ENCODE assay signal across 8 cellular contexts in the genomic region with DNA sequence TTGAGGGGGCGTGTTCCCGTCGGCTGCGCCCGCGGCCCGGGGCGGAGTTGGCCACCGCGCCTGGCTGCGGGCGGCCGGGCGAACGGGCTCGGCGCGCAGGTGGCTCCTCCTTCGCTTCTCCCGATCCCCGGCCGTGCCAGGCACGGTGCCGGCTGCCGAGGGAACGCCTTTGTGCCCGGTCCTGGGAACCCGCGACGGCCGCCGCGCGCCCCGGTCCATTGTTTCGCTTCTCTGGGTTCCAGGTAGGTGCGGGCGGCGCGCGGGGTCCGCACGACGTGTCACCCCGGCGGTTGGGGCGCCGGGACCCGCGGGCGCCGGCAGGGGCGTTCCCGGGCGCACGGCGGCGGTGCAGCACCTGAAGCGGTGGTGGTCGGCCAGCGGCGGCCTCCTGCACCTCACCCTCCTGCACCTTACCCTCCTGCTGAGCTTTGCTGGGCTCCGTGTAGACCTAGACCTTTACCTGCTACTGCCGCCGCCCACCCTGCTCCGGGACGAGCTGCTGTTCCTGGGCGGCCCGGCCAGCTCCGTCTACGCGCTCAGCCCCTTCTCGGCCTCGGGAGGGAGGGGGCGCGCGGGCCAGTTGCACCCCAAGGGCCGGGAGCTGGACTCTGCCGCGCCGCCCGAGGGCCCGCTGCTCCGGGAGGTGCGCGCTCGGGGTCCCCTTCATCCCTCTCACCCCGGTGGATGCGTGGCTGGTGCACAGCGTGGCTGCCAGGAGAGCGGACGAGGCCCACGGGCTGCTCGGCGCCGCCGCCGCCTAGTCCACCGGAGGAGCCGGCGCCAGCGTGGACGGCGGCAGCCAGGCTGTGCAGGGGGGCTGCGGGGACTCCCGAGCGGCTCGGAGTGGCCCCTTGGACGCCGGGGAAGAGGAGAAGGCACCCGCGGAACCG.
A peak's percentile ranks its signal among the peaks of the same experiment; 100 is the strongest.
DNase-seq lines count a peak whose midpoint lies in the region; ATAC-seq and TF ChIP-seq lines count a peak whose summit lies in the region.

No MANE protein-coding gene starts in this region.

- peaks cover 15% of the 10 kb centered on the region for H3K4me1 Mint-ChIP-seq in activated CD4-positive, alpha-beta T cell treated with anti-CD3 and anti-CD28 coated beads, Interleukin-2, amount 10 ng/mL, durations not matched to agents 7 days and 5 days
- H3K4me1 Mint-ChIP-seq in WTC11 (no peaks in the 10 kb centered on the region), osteocyte (ENCODE audit: unreplicated experiment) (peaks cover 5% of the 10 kb centered on the region)

- peaks cover 2% of the 10 kb centered on the region for H3K9me3 Mint-ChIP-seq in activated CD4-positive, alpha-beta T cell treated with anti-CD3 and anti-CD28 coated beads, Interleukin-2, amount 10 ng/mL, durations not matched to agents 7 days and 5 days
- H3K9me3 Mint-ChIP-seq in WTC11 = peaks cover 4% of the 10 kb centered on the region
- H3K9me3 Mint-ChIP-seq in osteocyte (ENCODE audit: unreplicated experiment) = no peaks in the 10 kb centered on the region

- H3K27ac ChIP-seq in foreskin keratinocyte = no peak overlapping the region

- DNase-seq in activated CD4-positive, alpha-beta T cell treated with anti-CD3 and anti-CD28 coated beads, Interleukin-2, amount 10 ng/mL, durations not matched to agents 7 days and 5 days = no peak
- DNase-seq in activated CD4-positive, alpha-beta T cell treated with anti-CD3 and anti-CD28 coated beads for 4 hours = no peak
- DNase-seq in WTC11 (ENCODE audit: low spot score) (peak; percentile 66), foreskin keratinocyte (no peak), osteocyte (ENCODE audit: extremely low spot score, unreplicated experiment) (no peak), NCI-H1048 (lab: John Stamatoyannopoulos, UW) (no peak), NCI-H2029 (lab: John Stamatoyannopoulos, UW) (no peak)

- POLR2A ChIA-PET in activated CD4-positive, alpha-beta T cell treated with anti-CD3 and anti-CD28 coated beads, Interleukin-2, amount 10 ng/mL, durations not matched to agents 7 days and 5 days (lab: Charles Lee) = no interaction called here
- POLR2A ChIA-PET in WTC11 (lab: Charles Lee) = no interaction called here

- CTCF ChIA-PET in activated CD4-positive, alpha-beta T cell treated with anti-CD3 and anti-CD28 coated beads, Interleukin-2, amount 10 ng/mL, durations not matched to agents 7 days and 5 days (lab: Charles Lee) = no interaction called here
- CTCF ChIA-PET in WTC11 (lab: Charles Lee) = interaction anchor here (0.5 to 1.0 kb wide), 2 partner anchors 23 to 24 kb away, joined by 3 read pairs; no protein-coding TSS in a partner anchor

- ATAC-seq in WTC11 = peak; percentile 87
- ATAC-seq in foreskin keratinocyte = peak; percentile 65
- ATAC-seq in HG03025 (IDR thresholded peaks at IDR 0.05; ENCODE audit: low FRiP score, unreplicated experiment) = no peak

- TF ChIP-seq CTCF in WTC11 (IDR thresholded peaks at IDR 0.05) (no peak), foreskin keratinocyte (conservative IDR thresholded peaks at IDR 0.05) (no peak), osteocyte (IDR thresholded peaks at IDR 0.05) (no peak)

- H3K27ac Mint-ChIP-seq in activated CD4-positive, alpha-beta T cell treated with anti-CD3 and anti-CD28 coated beads, Interleukin-2, amount 10 ng/mL, durations not matched to agents 7 days and 5 days = no peak overlapping the region
- H3K27ac Mint-ChIP-seq in WTC11 (no peak overlapping the region), osteocyte (ENCODE audit: unreplicated experiment) (no peak overlapping the region)

- no peaks in the 10 kb centered on the region for H3K4me1 ChIP-seq in foreskin keratinocyte

- H3K27me3 ChIP-seq in foreskin keratinocyte = peaks cover 7% of the 10 kb centered on the region

- peaks cover 10% of the 10 kb centered on the region for H3K27me3 Mint-ChIP-seq in activated CD4-positive, alpha-beta T cell treated with anti-CD3 and anti-CD28 coated beads, Interleukin-2, amount 10 ng/mL, durations not matched to agents 7 days and 5 days
- H3K27me3 Mint-ChIP-seq in WTC11 (ENCODE audit: low read depth) (peaks cover 33% of the 10 kb centered on the region), osteocyte (ENCODE audit: unreplicated experiment) (peaks cover 4% of the 10 kb centered on the region)

- H3K36me3 Mint-ChIP-seq in activated CD4-positive, alpha-beta T cell treated with anti-CD3 and anti-CD28 coated beads, Interleukin-2, amount 10 ng/mL, durations not matched to agents 7 days and 5 days (ENCODE audit: low read depth) = peaks cover 13% of the 10 kb centered on the region
- H3K36me3 Mint-ChIP-seq in WTC11 (peaks cover 5% of the 10 kb centered on the region; the same call in 1 of the 2 replicates), osteocyte (ENCODE audit: unreplicated experiment) (peaks cover 15% of the 10 kb centered on the region)

- H3K4me3 Mint-ChIP-seq in activated CD4-positive, alpha-beta T cell treated with anti-CD3 and anti-CD28 coated beads, Interleukin-2, amount 10 ng/mL, durations not matched to agents 7 days and 5 days = peak overlapping the region; percentile 62
- H3K4me3 Mint-ChIP-seq in WTC11 = peak overlapping the region; percentile 66
- H3K4me3 Mint-ChIP-seq in osteocyte (ENCODE audit: unreplicated experiment) = peak overlapping the region; percentile 69

TF ChIP-seq in WTC11, 78 proteins besides CTCF, POLR2A, EP300 and RAD21 (continues in another document):
- TF ChIP-seq USF1 (CRISPR knock-in tag; IDR thresholded peaks at IDR 0.05) (no peak), KAT7 (CRISPR knock-in tag; IDR thresholded peaks at IDR 0.05; ENCODE audit: borderline replicate concordance) (no peak), ELF4 (CRISPR knock-in tag; IDR thresholded peaks at IDR 0.05; ENCODE audit: low read depth) (no peak), ZNF263 (CRISPR knock-in tag; IDR thresholded peaks at IDR 0.05; ENCODE audit: low read depth) (0 out of 2 replicates have a peak, but pooled peaks have one; percentile 6), ZNF425 (CRISPR knock-in tag; conservative IDR thresholded peaks at IDR 0.05) (no peak), NFE2L1 (CRISPR knock-in tag; IDR thresholded peaks at IDR 0.05) (no peak), ATF3 (CRISPR knock-in tag; conservative IDR thresholded peaks at IDR 0.05) (0 out of 2 replicates have a peak, but pooled peaks have one; percentile 17), ATF1 (CRISPR knock-in tag; IDR thresholded peaks at IDR 0.05) (no peak), FOXJ3 (CRISPR knock-in tag; IDR thresholded peaks at IDR 0.05; ENCODE audit: borderline replicate concordance) (no peak)
- TF ChIP-seq, protein P1, sequence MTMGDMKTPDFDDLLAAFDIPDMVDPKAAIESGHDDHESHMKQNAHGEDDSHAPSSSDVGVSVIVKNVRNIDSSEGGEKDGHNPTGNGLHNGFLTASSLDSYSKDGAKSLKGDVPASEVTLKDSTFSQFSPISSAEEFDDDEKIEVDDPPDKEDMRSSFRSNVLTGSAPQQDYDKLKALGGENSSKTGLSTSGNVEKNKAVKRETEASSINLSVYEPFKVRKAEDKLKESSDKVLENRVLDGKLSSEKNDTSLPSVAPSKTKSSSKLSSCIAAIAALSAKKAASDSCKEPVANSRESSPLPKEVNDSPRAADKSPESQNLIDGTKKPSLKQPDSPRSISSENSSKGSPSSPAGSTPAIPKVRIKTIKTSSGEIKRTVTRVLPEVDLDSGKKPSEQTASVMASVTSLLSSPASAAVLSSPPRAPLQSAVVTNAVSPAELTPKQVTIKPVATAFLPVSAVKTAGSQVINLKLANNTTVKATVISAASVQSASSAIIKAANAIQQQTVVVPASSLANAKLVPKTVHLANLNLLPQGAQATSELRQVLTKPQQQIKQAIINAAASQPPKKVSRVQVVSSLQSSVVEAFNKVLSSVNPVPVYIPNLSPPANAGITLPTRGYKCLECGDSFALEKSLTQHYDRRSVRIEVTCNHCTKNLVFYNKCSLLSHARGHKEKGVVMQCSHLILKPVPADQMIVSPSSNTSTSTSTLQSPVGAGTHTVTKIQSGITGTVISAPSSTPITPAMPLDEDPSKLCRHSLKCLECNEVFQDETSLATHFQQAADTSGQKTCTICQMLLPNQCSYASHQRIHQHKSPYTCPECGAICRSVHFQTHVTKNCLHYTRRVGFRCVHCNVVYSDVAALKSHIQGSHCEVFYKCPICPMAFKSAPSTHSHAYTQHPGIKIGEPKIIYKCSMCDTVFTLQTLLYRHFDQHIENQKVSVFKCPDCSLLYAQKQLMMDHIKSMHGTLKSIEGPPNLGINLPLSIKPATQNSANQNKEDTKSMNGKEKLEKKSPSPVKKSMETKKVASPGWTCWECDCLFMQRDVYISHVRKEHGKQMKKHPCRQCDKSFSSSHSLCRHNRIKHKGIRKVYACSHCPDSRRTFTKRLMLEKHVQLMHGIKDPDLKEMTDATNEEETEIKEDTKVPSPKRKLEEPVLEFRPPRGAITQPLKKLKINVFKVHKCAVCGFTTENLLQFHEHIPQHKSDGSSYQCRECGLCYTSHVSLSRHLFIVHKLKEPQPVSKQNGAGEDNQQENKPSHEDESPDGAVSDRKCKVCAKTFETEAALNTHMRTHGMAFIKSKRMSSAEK (CRISPR knock-in tag; IDR thresholded peaks at IDR 0.05; ENCODE audit: borderline replicate concordance) = no peak
